Comparison of ENCODE assay signal across 19 cellular contexts in the genomic region with DNA sequence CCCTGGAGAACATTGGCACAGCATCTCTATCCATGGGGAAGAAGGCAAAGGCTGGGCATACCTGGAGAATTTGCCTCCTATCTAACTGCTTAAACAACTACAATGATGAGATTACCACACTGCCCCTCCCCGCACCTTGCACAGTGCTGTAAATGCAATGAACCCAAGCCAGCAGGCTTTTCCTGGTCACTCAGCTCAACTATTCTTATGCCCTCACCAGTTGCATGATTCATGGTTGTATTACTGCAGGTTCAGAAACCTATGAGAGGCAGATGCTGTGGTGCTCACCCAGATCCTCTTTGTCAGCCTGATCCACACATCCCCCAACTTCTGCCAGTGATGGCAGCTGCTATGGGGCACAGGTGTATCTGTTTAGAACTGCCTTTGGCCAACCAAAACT.
"Had no signal": no experiment of that assay in that cellular context is flagged by ENCODE, and none has a peak within 500 bp of the region (broad histone marks: within the 10 kb centered on the region; RNA-seq: fewer than 3 reads in every experiment).

No MANE protein-coding gene starts in this region.

- H3K27me3 Mint-ChIP-seq: natural killer cell treated with Interleukin-12 subunit alpha and Interleukin-12 subunit beta and Interleukin-15 and Interleukin-18, amount 100 ng/mL, for 72 hours; stimulated activated naive B cell treated with anti-CD40 and anti-IgM and Interleukin-4, amounts not matched to agents 10 μg/mL and 1 μg/mL and 100 μg/mL, for 72 hours had no signal

- H3K9me3 ChIP-seq: esophagus muscularis mucosa, gastroesophageal sphincter, psoas muscle, suprapubic skin, thyroid gland had no signal

- H3K4me3 Mint-ChIP-seq: immature natural killer cell; natural killer cell treated with Interleukin-12 subunit alpha and Interleukin-12 subunit beta and Interleukin-15 and Interleukin-18, amount 100 ng/mL, for 72 hours; stimulated activated naive B cell treated with anti-CD40 and anti-IgM and Interleukin-4, amounts not matched to agents 10 μg/mL and 1 μg/mL and 100 μg/mL, for 72 hours; type B pancreatic cell had no signal

- H3K27ac ChIP-seq: dorsolateral prefrontal cortex, esophagus muscularis mucosa, gastroesophageal sphincter, psoas muscle, skin epidermis, suprapubic skin, thyroid gland had no signal

- H3K27ac Mint-ChIP-seq: immature natural killer cell; natural killer cell treated with Interleukin-12 subunit alpha and Interleukin-12 subunit beta and Interleukin-15 and Interleukin-18, amount 100 ng/mL, for 72 hours; stimulated activated naive B cell treated with anti-CD40 and anti-IgM and Interleukin-4, amounts not matched to agents 10 μg/mL and 1 μg/mL and 100 μg/mL, for 72 hours; type B pancreatic cell had no signal

- H3K4me1 Mint-ChIP-seq: immature natural killer cell; stimulated activated naive B cell treated with anti-CD40 and anti-IgM and Interleukin-4, amounts not matched to agents 10 μg/mL and 1 μg/mL and 100 μg/mL, for 72 hours had no signal

- H3K36me3 Mint-ChIP-seq: immature natural killer cell; natural killer cell treated with Interleukin-12 subunit alpha and Interleukin-12 subunit beta and Interleukin-15 and Interleukin-18, amount 100 ng/mL, for 72 hours; stimulated activated naive B cell treated with anti-CD40 and anti-IgM and Interleukin-4, amounts not matched to agents 10 μg/mL and 1 μg/mL and 100 μg/mL, for 72 hours; type B pancreatic cell had no signal

- H3K36me3 ChIP-seq: esophagus muscularis mucosa, gastroesophageal sphincter, suprapubic skin, thyroid gland had no signal

- H3K4me3 ChIP-seq: dorsolateral prefrontal cortex, esophagus muscularis mucosa, gastroesophageal sphincter, psoas muscle, skin epidermis, suprapubic skin, thyroid gland had no signal

- H3K9me3 Mint-ChIP-seq: stimulated activated naive B cell treated with anti-CD40 and anti-IgM and Interleukin-4, amounts not matched to agents 10 μg/mL and 1 μg/mL and 100 μg/mL, for 72 hours; type B pancreatic cell had no signal

- ATAC-seq: gastroesophageal sphincter; left lobe of liver; natural killer cell treated with Interleukin-12 subunit alpha and Interleukin-12 subunit beta and Interleukin-15 and Interleukin-18, amount 100 ng/mL, for 72 hours; psoas muscle; sciatic nerve; stimulated activated naive B cell treated with anti-CD40 and anti-IgM and Interleukin-4, amounts not matched to agents 10 μg/mL and 1 μg/mL and 100 μg/mL, for 72 hours had no signal

- H3K27me3 ChIP-seq: dorsolateral prefrontal cortex, esophagus muscularis mucosa, gastroesophageal sphincter, suprapubic skin, thyroid gland had no signal

- DNase-seq: central memory CD4-positive, alpha-beta T cell; cortex of kidney; dorsolateral prefrontal cortex; effector CD8-positive, alpha-beta T cell; immature natural killer cell; occipital lobe; psoas muscle; stimulated activated CD4-positive, alpha-beta T cell treated with anti-CD3 and anti-CD28 coated beads, Interleukin-2, amount 100 ng/mL, for 24 hours; stimulated activated CD4-positive, alpha-beta T cell treated with anti-CD3 and anti-CD28 coated beads, Interleukin-4, amount 100 ng/mL, for 4 hours; stimulated activated naive B cell treated with anti-CD40 and anti-IgM and Interleukin-4, amounts not matched to agents 10 μg/mL and 1 μg/mL and 100 μg/mL, for 72 hours; thyroid gland had no signal
